10 cellular contexts compared by ENCODE assay signal in the genomic region with DNA sequence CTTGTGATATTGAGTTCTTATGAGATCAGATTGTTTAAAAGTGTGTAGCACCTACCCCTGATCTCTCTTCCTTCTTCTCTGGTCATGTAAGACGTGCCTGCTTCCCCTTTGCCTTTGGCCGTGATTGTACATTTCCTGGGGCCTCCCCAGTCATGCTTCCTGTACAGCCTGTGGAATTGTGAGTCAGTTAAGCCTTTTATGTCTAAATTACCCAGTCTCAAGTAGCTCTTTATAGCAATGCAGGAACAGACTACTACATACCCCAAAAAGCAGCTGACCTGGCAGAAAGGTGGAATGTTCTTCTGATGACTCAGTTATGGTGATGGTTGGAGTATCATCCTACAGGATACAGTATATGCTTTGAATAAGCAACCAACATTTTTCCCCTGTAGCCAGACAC. TPM values are rescaled to one million over a fixed set of nuclear protein-coding genes. Genes with fewer than 3 reads are reported as not detected.
DNase-seq lines count a peak whose midpoint lies in the region; ATAC-seq, FAIRE-seq and TF ChIP-seq lines count a peak whose summit lies in the region.
"Had no signal": no experiment of that assay in that cellular context is flagged by ENCODE, and none has a peak within 500 bp of the region (broad histone marks: within the 10 kb centered on the region; RNA-seq: fewer than 3 reads in every experiment).

No MANE protein-coding gene starts in this region.

- H3K4me1 ChIP-seq in A549 (no peaks in the 10 kb centered on the region), HEK293 (ENCODE audit: control insufficient read depth, insufficient read depth, low read length) (no peaks in the 10 kb centered on the region), HAP-1 (no peaks in the 10 kb centered on the region), endodermal cell (ENCODE audit: control insufficient read depth, insufficient read depth, low read length) (no peaks in the 10 kb centered on the region)

- H3K27ac Mint-ChIP-seq in activated CD8-positive, alpha-beta T cell treated with anti-CD3 and anti-CD28 coated beads for 36 hours: peak overlapping the region; percentile 73
- H3K27ac Mint-ChIP-seq in endodermal cell: no peak overlapping the region

- in situ Hi-C loops in HAP-1 (cut with MboI; ENCODE audit: low sequenced_read_pairs): no loop called here

- WGBS in A549 (ENCODE audit: missing lambda C conversion rate): 93% methylated on average over 2 of the region's 2 CpGs
- 94% methylated on average over 2 of the region's 2 CpGs; no CpG with 5 or more reads in 1 of the 2 experiments for WGBS in endodermal cell (ENCODE audit: insufficient coverage in 1 of 2, insufficient read length in 1 of 2), 2 experiments

- no peak overlapping the region for H3K4me2 ChIP-seq in A549
- H3K4me2 ChIP-seq: KMS-11 had no signal

- POLR2A ChIA-PET in A549 (lab: Yijun Ruan, JAX) (no interaction called here), HEK293 (lab: Yijun Ruan, JAX) (no interaction called here)
- POLR2A ChIA-PET in activated CD8-positive, alpha-beta T cell treated with anti-CD3 and anti-CD28 coated beads for 36 hours (lab: Charles Lee): no interaction called here

- FAIRE-seq in A549 (lab: Jason Lieb, UNC): no peak

- TF ChIP-seq CTCF in A549 (IDR thresholded peaks at IDR 0.05) (no peak), HEK293 (tag by site-specific recombination; IDR thresholded peaks at IDR 0.05) (no peak), endodermal cell (conservative IDR thresholded peaks at IDR 0.05) (no peak), dorsolateral prefrontal cortex (IDR thresholded peaks at IDR 0.05 in 54 of 56, conservative IDR thresholded peaks at IDR 0.05 in 2 of 56; ENCODE audit: low read depth in 1 of 56, partially characterized antibody in 56 of 56) (no peak)
- TF ChIP-seq CTCF in activated CD8-positive, alpha-beta T cell treated with anti-CD3 and anti-CD28 coated beads for 36 hours (IDR thresholded peaks at IDR 0.05): no peak

- H3K4me1 Mint-ChIP-seq in activated CD8-positive, alpha-beta T cell treated with anti-CD3 and anti-CD28 coated beads for 36 hours (ENCODE audit: low read depth): peaks cover 27% of the 10 kb centered on the region
- H3K4me1 Mint-ChIP-seq in endodermal cell: peaks cover 8% of the 10 kb centered on the region

- peaks cover 23% of the 10 kb centered on the region for H3K36me3 Mint-ChIP-seq in activated CD8-positive, alpha-beta T cell treated with anti-CD3 and anti-CD28 coated beads for 36 hours (ENCODE audit: low read depth)
- peaks cover 5% of the 10 kb centered on the region for H3K36me3 Mint-ChIP-seq in endodermal cell (ENCODE audit: low read depth)

- CTCF ChIA-PET in A549 (lab: Yijun Ruan, JAX): no interaction called here
- CTCF ChIA-PET in HEK293 (lab: Yijun Ruan, JAX): no interaction called here
- CTCF ChIA-PET in activated CD8-positive, alpha-beta T cell treated with anti-CD3 and anti-CD28 coated beads for 36 hours (lab: Charles Lee): no interaction called here

- no peaks in the 10 kb centered on the region for H3K27me3 ChIP-seq in HAP-1 (ENCODE audit: low read depth)
- no peaks in the 10 kb centered on the region for H3K27me3 ChIP-seq in endodermal cell (ENCODE audit: control insufficient read depth, insufficient read depth, low read length, poor library complexity, severe bottlenecking)
- no peaks in the 10 kb centered on the region for H3K27me3 ChIP-seq in dorsolateral prefrontal cortex
- H3K27me3 ChIP-seq: cardiac muscle cell had no signal

- no peak for TF ChIP-seq EP300 in A549 (IDR thresholded peaks at IDR 0.05)

- no peak for DNase-seq in A549 (ENCODE audit: low read depth in 1 of 2, low spot score in 1 of 2)
- DNase-seq in activated CD8-positive, alpha-beta T cell treated with anti-CD3 and anti-CD28 coated beads for 36 hours: peak; percentile 56
- DNase-seq in hepatic stellate cell (ENCODE audit: low spot score): peak; percentile 20
- no peak for DNase-seq in SHP77 (lab: John Stamatoyannopoulos, UW)
- no peak for DNase-seq in HAP-1 (ENCODE audit: low spot score in 2 of 2)
- DNase-seq in endodermal cell: no peak
- DNase-seq in dorsolateral prefrontal cortex: no peak

- H3K9ac ChIP-seq in endodermal cell (ENCODE audit: extremely low read depth, low read length, poor library complexity, severe bottlenecking): no peak overlapping the region
- H3K9ac ChIP-seq: KMS-11 had no signal

- TF ChIP-seq RAD21 in A549 (conservative IDR thresholded peaks at IDR 0.05 in 1 of 2, IDR thresholded peaks at IDR 0.05 in 1 of 2): no peak

- ATAC-seq in A549: no peak
- peak; percentile 83 for ATAC-seq in activated CD8-positive, alpha-beta T cell treated with anti-CD3 and anti-CD28 coated beads for 36 hours

- TF ChIP-seq POLR2A in A549 (IDR thresholded peaks at IDR 0.05; ENCODE audit: low read length): no peak

- no peak overlapping the region for H3K4me3 Mint-ChIP-seq in activated CD8-positive, alpha-beta T cell treated with anti-CD3 and anti-CD28 coated beads for 36 hours
- no peak overlapping the region for H3K4me3 Mint-ChIP-seq in endodermal cell

- H3K36me3 ChIP-seq in HEK293 (ENCODE audit: control insufficient read depth in 2 of 2, insufficient read depth in 1 of 2, low read length in 2 of 2) (peaks cover 0 to 10% of the 10 kb centered on the region in 2 experiments; a peak in 2 of 3 replicates), HAP-1 (replicated peaks) (no peaks in the 10 kb centered on the region), endodermal cell (ENCODE audit: control insufficient read depth, insufficient read depth, low read length) (peaks cover 11% of the 10 kb centered on the region)
- H3K36me3 ChIP-seq: cardiac muscle cell had no signal

- no peak overlapping the region for H3K27ac ChIP-seq in A549
- no peak overlapping the region for H3K27ac ChIP-seq in HEK293 (ENCODE audit: extremely low read depth, low read depth, low read length)
- H3K27ac ChIP-seq in endodermal cell (ENCODE audit: low read depth, low read length): no peak overlapping the region
- no peak overlapping the region for H3K27ac ChIP-seq in dorsolateral prefrontal cortex
- H3K27ac ChIP-seq: cardiac muscle cell, KMS-11 had no signal

- no peaks in the 10 kb centered on the region for H3K27me3 Mint-ChIP-seq in activated CD8-positive, alpha-beta T cell treated with anti-CD3 and anti-CD28 coated beads for 36 hours
- H3K27me3 Mint-ChIP-seq in endodermal cell (ENCODE audit: insufficient read depth): no peaks in the 10 kb centered on the region

- peaks cover 5% of the 10 kb centered on the region for H3K9me3 Mint-ChIP-seq in activated CD8-positive, alpha-beta T cell treated with anti-CD3 and anti-CD28 coated beads for 36 hours
- no peaks in the 10 kb centered on the region for H3K9me3 Mint-ChIP-seq in endodermal cell

- intact Hi-C loops in activated CD8-positive, alpha-beta T cell treated with anti-CD3 and anti-CD28 coated beads for 36 hours (cut with micrococcal nuclease): no loop called here
- intact Hi-C loops in dorsolateral prefrontal cortex (cut with DNase I): no loop called here

- H3K4me3 ChIP-seq in A549 (no peak overlapping the region), HEK293 (ENCODE audit: low read depth, low read length) (no peak overlapping the region), HAP-1 (no peak overlapping the region), endodermal cell (ENCODE audit: low read length) (no peak overlapping the region), dorsolateral prefrontal cortex (no peak overlapping the region)
- H3K4me3 ChIP-seq: cardiac muscle cell had no signal

- H3K9me3 ChIP-seq in A549 (no peaks in the 10 kb centered on the region), HEK293 (ENCODE audit: control insufficient read depth, insufficient read depth, low read depth, low read length) (no peaks in the 10 kb centered on the region), HAP-1 (no peaks in the 10 kb centered on the region), endodermal cell (ENCODE audit: control insufficient read depth, low read length) (no peaks in the 10 kb centered on the region)

TF ChIP-seq in A549, 52 proteins besides CTCF, POLR2A, EP300 and RAD21:
- TF ChIP-seq MAFK (IDR thresholded peaks at IDR 0.05; ENCODE audit: partially characterized antibody) (peak; percentile 63), BHLHE40 (IDR thresholded peaks at IDR 0.05; ENCODE audit: low read depth, low read length) (no peak)

TF ChIP-seq in HEK293, 187 proteins besides CTCF, POLR2A, EP300 and RAD21 (continues in another document):
- TF ChIP-seq HOXA7 (CRISPR knock-in tag; IDR thresholded peaks at IDR 0.05; ENCODE audit: borderline replicate concordance): no peak
- peak; percentile 41 for TF ChIP-seq SETDB1 (IDR thresholded peaks at IDR 0.05; ENCODE audit: insufficient read length, low read length)
- TF ChIP-seq, protein P1, sequence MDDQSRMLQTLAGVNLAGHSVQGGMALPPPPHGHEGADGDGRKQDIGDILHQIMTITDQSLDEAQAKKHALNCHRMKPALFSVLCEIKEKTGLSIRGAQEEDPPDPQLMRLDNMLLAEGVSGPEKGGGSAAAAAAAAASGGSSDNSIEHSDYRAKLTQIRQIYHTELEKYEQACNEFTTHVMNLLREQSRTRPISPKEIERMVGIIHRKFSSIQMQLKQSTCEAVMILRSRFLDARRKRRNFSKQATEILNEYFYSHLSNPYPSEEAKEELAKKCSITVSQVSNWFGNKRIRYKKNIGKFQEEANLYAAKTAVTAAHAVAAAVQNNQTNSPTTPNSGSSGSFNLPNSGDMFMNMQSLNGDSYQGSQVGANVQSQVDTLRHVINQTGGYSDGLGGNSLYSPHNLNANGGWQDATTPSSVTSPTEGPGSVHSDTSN (CRISPR knock-in tag; IDR thresholded peaks at IDR 0.05): no peak
- TF ChIP-seq ZBTB7A (tag by site-specific recombination; IDR thresholded peaks at IDR 0.05; ENCODE audit: low read depth): no peak

RNA-seq across cellular contexts. Expression of a gene that starts 11.4 kb away (rescaled TPM):
- 18.0 and 21.9 TPM in 2 replicates for polyA plus RNA-seq in A549 (2011; rRNA removed)
- 38.6 and 41.2 TPM in 2 replicates for polyA plus RNA-seq in A549 (2012; cell fraction: cytosol; rRNA removed)
- 22.2 and 22.9 TPM in 2 replicates for polyA plus RNA-seq in A549 (2012; cell fraction: nucleus; rRNA removed)
- 14.3 to 15.2 TPM (median 14.6 TPM) in 3 replicates for polyA plus RNA-seq in A549 (2017; fragmentation: RNase III; extraction: RNeasy Plus Mini Kit Qiagen cat#74134 plus additional on column Dnase treatment)
- 7.1 and 9.7 TPM in 2 replicates for polyA minus RNA-seq in A549 (2011; rRNA and poly(A)+ RNA removed)
- total RNA-seq in activated CD8-positive, alpha-beta T cell treated with anti-CD3 and anti-CD28 coated beads for 36 hours: 10 to 100 TPM; 62.3 to 65.3 TPM
- total RNA-seq in endodermal cell: 1 to 10 TPM in 1 of 2 donors, under 1 TPM in 1; 1.00 to 5.2 TPM
- 4.1 TPM for polyA plus RNA-seq in endodermal cell (2013, experiment 1 of 2)
- polyA plus RNA-seq in endodermal cell (2013, experiment 2 of 2): 2.5 TPM
- total RNA-seq in dorsolateral prefrontal cortex: 10 to 100 TPM in 3 of 120 experiments, 1 to 10 TPM in 117; 1.3 to 14.3 (median 4.8) TPM

Comparison
In these comparisons a context has a peak if more than half of its experiments do, and no peak if none do; other contexts are left out.
1. DNase-seq: peak in activated CD8-positive, alpha-beta T cell treated with anti-CD3 and anti-CD28 coated beads for 36 hours (single experiment) and hepatic stellate cell (single experiment); none in A549 (0 of 2), SHP77 (0 of 2), HAP-1 (0 of 2), endodermal cell (single experiment) and dorsolateral prefrontal cortex (0 of 10).
2. RNA of a gene that starts 11.4 kb away (total RNA-seq): 62.3 to 65.3 TPM in activated CD8-positive, alpha-beta T cell treated with anti-CD3 and anti-CD28 coated beads for 36 hours; 1.00 to 5.2 TPM in endodermal cell and 1.3 to 14.3 TPM in dorsolateral prefrontal cortex; every median in the first group is over 4 times any median in the second.